Comparison of ENCODE assay signal across 8 cellular contexts in the genomic region with DNA sequence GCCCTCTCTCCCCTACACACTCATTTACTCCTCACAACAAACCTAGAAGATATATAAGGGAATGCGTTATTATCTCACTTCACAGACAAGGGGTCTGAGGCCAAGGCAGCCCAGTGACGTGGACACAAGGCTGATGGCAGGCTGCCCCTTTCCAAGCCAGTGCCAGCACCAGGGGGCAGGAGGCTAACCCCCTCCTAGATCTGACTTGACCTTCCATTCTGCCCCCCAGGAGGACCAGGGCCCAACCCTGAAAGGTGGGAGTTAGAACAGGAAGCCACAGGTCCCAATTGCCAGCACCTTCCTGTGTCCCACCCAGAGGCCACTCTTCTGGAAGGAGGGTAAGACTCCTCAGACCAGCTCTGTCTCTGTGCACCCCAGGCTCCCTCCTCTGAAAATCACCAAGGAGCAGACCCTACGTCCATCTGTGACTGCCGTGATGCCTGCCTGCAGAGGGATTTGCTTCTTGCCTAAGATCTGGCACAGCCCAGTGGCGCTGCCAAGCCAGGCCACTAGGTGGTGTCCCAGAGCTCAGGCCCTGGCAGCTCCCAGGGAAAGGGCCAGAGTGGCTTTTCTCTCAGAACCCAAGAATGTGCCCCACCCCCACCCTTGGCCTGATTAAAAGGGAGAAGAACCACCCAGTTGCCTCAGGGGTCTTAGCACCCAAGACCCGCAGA.
DNase-seq lines count a peak whose midpoint lies in the region; ATAC-seq and TF ChIP-seq lines count a peak whose summit lies in the region.

No MANE protein-coding gene starts in this region.

- peak; percentile 90 for DNase-seq in AG10803 (ENCODE audit: low read depth)
- peak; percentile 86 for DNase-seq in NCI-H2227 (lab: John Stamatoyannopoulos, UW; ENCODE audit: unreplicated experiment)
- peak; percentile 71 to 75 for DNase-seq in activated CD4-positive, alpha-beta T cell treated with anti-CD3 and anti-CD28 coated beads for 24 hours (ENCODE audit: low read depth in 2 of 2)
- peak; percentile 66 to 75 for DNase-seq in central memory CD8-positive, alpha-beta T cell (ENCODE audit: low spot score in 2 of 2)
- peak; percentile 89 for DNase-seq in kidney tubule cell (ENCODE audit: low spot score)
- peak; percentile 62 to 69 for DNase-seq in stimulated activated CD4-positive, alpha-beta T cell treated with anti-CD3 and anti-CD28 coated beads, Interleukin-15, amount 100 ng/mL, for 1 hour (ENCODE audit: low read depth in 1 of 2, low spot score in 1 of 2)

- peaks cover 12% of the 10 kb centered on the region for H3K4me1 Mint-ChIP-seq in central memory CD8-positive, alpha-beta T cell

- ATAC-seq in GM21529 (IDR thresholded peaks at IDR 0.05; ENCODE audit: unreplicated experiment) (peak; percentile 64), GM19328 (IDR thresholded peaks at IDR 0.05; ENCODE audit: unreplicated experiment) (no peak)
- ATAC-seq in central memory CD8-positive, alpha-beta T cell (replicated peaks; ENCODE audit: extremely low read depth, poor library complexity, severe bottlenecking) = peak; percentile 77

- no peak overlapping the region; the same call in 1 of the 2 replicates for H3K4me3 ChIP-seq in AG10803 (ENCODE audit: low read length)

- peak; percentile 99 for TF ChIP-seq CTCF in AG10803 (conservative IDR thresholded peaks at IDR 0.05; ENCODE audit: low read length)

- no peak overlapping the region for H3K4me3 Mint-ChIP-seq in central memory CD8-positive, alpha-beta T cell

- H3K27me3 Mint-ChIP-seq in central memory CD8-positive, alpha-beta T cell = peaks cover 24% of the 10 kb centered on the region

- no peaks in the 10 kb centered on the region for H3K9me3 Mint-ChIP-seq in central memory CD8-positive, alpha-beta T cell

- peak overlapping the region; percentile 38 for H3K27ac Mint-ChIP-seq in central memory CD8-positive, alpha-beta T cell (ENCODE audit: low read depth)

- H3K36me3 Mint-ChIP-seq in central memory CD8-positive, alpha-beta T cell (ENCODE audit: insufficient read depth) = peaks cover 2% of the 10 kb centered on the region
